In the genomic region with DNA sequence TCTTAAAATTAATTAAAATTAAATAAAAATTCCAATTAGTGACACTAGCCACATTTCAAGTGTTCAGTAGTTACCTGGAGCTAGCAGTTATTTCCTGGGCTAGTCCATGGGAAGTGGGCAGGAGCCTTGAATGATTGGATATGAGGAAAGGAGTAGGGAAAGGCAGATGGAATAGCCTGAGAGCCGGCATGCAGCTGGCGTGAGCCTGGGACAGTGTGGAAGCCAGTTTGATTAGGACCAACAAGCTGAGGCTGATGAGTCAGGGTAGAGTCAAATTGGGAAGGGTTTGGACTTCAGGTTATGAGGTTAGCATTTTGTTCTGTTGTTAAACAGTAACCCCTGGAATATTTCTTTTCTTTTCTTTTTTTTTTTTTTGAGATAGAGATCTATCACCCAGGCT, we compare ENCODE assay signal across 21 cellular contexts. TPM values are rescaled to one million over a fixed set of nuclear protein-coding genes. Genes with fewer than 3 reads are reported as not detected.
DNase-seq lines count a peak whose midpoint lies in the region; ATAC-seq and TF ChIP-seq lines count a peak whose summit lies in the region.
"Had no signal": no experiment of that assay in that cellular context is flagged by ENCODE, and none has a peak within 500 bp of the region (broad histone marks: within the 10 kb centered on the region; RNA-seq: fewer than 3 reads in every experiment).

No MANE protein-coding gene starts in this region.

- H3K27ac ChIP-seq in mesendoderm (ENCODE audit: low read depth, low read length) = no peak overlapping the region
- H3K27ac ChIP-seq: right lobe of liver, suprapubic skin had no signal

- no peak overlapping the region for H3K56ac ChIP-seq in mesendoderm (ENCODE audit: low read length)

- peaks cover 3% of the 10 kb centered on the region for H3K27me3 Mint-ChIP-seq in HFFc6 (ENCODE audit: insufficient read depth)
- H3K27me3 Mint-ChIP-seq in endothelial cell (ENCODE audit: unreplicated experiment) = peaks cover 4% of the 10 kb centered on the region
- H3K27me3 Mint-ChIP-seq: T-helper 17 cell had no signal

- H3K9ac ChIP-seq in mesendoderm (ENCODE audit: low read length) = no peak overlapping the region

- ATAC-seq in left colon = peak; percentile 7
- ATAC-seq in GM21737 (IDR thresholded peaks at IDR 0.05; ENCODE audit: unreplicated experiment) = no peak
- ATAC-seq: T-helper 17 cell had no signal

- H3K9me3 Mint-ChIP-seq in HFFc6 (no peaks in the 10 kb centered on the region), endothelial cell (ENCODE audit: unreplicated experiment) (no peaks in the 10 kb centered on the region)
- H3K9me3 Mint-ChIP-seq: activated T-helper 2 cell treated with anti-CD3 and anti-CD28 coated beads, Interferon-gamma antibody, Interleukin-2, Interleukin-4, amounts not matched to agents 10 μg/mL and 5 μg/mL and 100 μg/mL, durations not matched to agents 14 hours and 24 hours and 36 hours had no signal

- WGBS in mesendoderm (ENCODE audit: extremely low coverage, insufficient coverage, low lambda C conversion rate) = no CpG with 5 or more reads among the region's 2 CpGs

- H2BK15ac ChIP-seq in mesendoderm (replicated peaks; ENCODE audit: low read depth) = no peak overlapping the region

- no peak overlapping the region for H4K8ac ChIP-seq in mesendoderm (ENCODE audit: low read depth, low read length)

- H3K4me3 ChIP-seq in mesendoderm (ENCODE audit: low read length) = no peak overlapping the region
- H3K4me3 ChIP-seq: right lobe of liver, suprapubic skin had no signal

- H2BK120ac ChIP-seq in mesendoderm (ENCODE audit: low read depth, low read length) = no peak overlapping the region

- H3K36me3 Mint-ChIP-seq in HFFc6 (ENCODE audit: low read depth) (no peaks in the 10 kb centered on the region), endothelial cell (ENCODE audit: low read depth, unreplicated experiment) (no peaks in the 10 kb centered on the region)

- intact Hi-C loops in left colon (cut with DNase I, micrococcal nuclease) = no loop called here

- H3K4me1 ChIP-seq in mesendoderm (ENCODE audit: control insufficient read depth, low read depth, low read length) = no peaks in the 10 kb centered on the region

- H3K4me3 Mint-ChIP-seq in HFFc6 (no peak overlapping the region; the same call in 1 of the 2 replicates), endothelial cell (ENCODE audit: unreplicated experiment) (no peak overlapping the region)
- H3K4me3 Mint-ChIP-seq: T-helper 17 cell had no signal

- no peak overlapping the region for H3K18ac ChIP-seq in mesendoderm (ENCODE audit: low read length)

- no peak overlapping the region for H3K23ac ChIP-seq in mesendoderm (ENCODE audit: low read length)

- no peaks in the 10 kb centered on the region for H3K79me2 ChIP-seq in mesendoderm (ENCODE audit: control insufficient read depth, insufficient read depth, low read length)

- H4K5ac ChIP-seq in mesendoderm (ENCODE audit: low read length) = no peak overlapping the region

- no peaks in the 10 kb centered on the region for H3K79me1 ChIP-seq in mesendoderm (ENCODE audit: low read length)

- DNase-seq in AG08396 (ENCODE audit: low spot score) = peak; percentile 47
- peak; percentile 41 for DNase-seq in HFFc6
- no peak for DNase-seq in endothelial cell (ENCODE audit: low spot score)
- no peak for DNase-seq in left colon
- DNase-seq in mesendoderm = no peak
- no peak for DNase-seq in KG1 (lab: John Stamatoyannopoulos, UW)
- DNase-seq in GM19238 (ENCODE audit: insufficient read length, low spot score) = no peak
- DNase-seq: activated CD4-positive, CD25-positive, alpha-beta regulatory T cell; activated CD8-positive, alpha-beta memory T cell treated with anti-CD3 and anti-CD28 coated beads for 24 hours; Caco-2; central memory CD4-positive, alpha-beta T cell; effector memory CD4-positive, alpha-beta T cell; Karpas-422; NCI-H1436 treated with DMSO at 0.1 percent for 48 hours; NCI-H2227 treated with DMSO at 0.1 percent for 48 hours; right lobe of liver; stimulated activated CD4-positive, alpha-beta T cell treated with anti-CD3 and anti-CD28 coated beads, Interleukin-2, amount 100 ng/mL, for 48 hours; T-helper 17 cell had no signal

- H3K36me3 ChIP-seq in mesendoderm (ENCODE audit: control insufficient read depth, insufficient read depth, low read length) = no peaks in the 10 kb centered on the region
- H3K36me3 ChIP-seq: right lobe of liver, suprapubic skin had no signal

- H3K4ac ChIP-seq in mesendoderm (ENCODE audit: low read depth, low read length) = no peak overlapping the region

- no peaks in the 10 kb centered on the region for H3K27me3 ChIP-seq in mesendoderm (ENCODE audit: insufficient read depth, low read length, poor library complexity)
- H3K27me3 ChIP-seq: right lobe of liver, suprapubic skin had no signal

- H2AK5ac ChIP-seq in mesendoderm (ENCODE audit: low read length) = no peak overlapping the region

- no peak overlapping the region; the same call in 1 of the 2 replicates for H3K27ac Mint-ChIP-seq in HFFc6
- peak overlapping the region; percentile 52 for H3K27ac Mint-ChIP-seq in endothelial cell (ENCODE audit: unreplicated experiment)
- H3K27ac Mint-ChIP-seq: activated T-helper 2 cell treated with anti-CD3 and anti-CD28 coated beads, Interferon-gamma antibody, Interleukin-2, Interleukin-4, amounts not matched to agents 10 μg/mL and 5 μg/mL and 100 μg/mL, durations not matched to agents 14 hours and 24 hours and 36 hours; T-helper 17 cell had no signal

- H3K4me2 ChIP-seq in mesendoderm (ENCODE audit: low read length) = no peak overlapping the region

- peaks cover 36% of the 10 kb centered on the region for H3K4me1 Mint-ChIP-seq in HFFc6 (ENCODE audit: low read depth)
- peaks cover 32% of the 10 kb centered on the region for H3K4me1 Mint-ChIP-seq in endothelial cell (ENCODE audit: unreplicated experiment)
- H3K4me1 Mint-ChIP-seq: T-helper 17 cell had no signal

- TF ChIP-seq CTCF in HFFc6 (IDR thresholded peaks at IDR 0.05) = no peak
- no peak for TF ChIP-seq CTCF in endothelial cell (IDR thresholded peaks at IDR 0.05; ENCODE audit: unreplicated experiment)

- H2BK5ac ChIP-seq in mesendoderm (ENCODE audit: low read length) = no peak overlapping the region

RNA-seq across cellular contexts. Expression of gene GNA13, which starts 15.3 kb away (rescaled TPM):
- 10 to 100 TPM; 23.3 to 31.8 (median 27.9) TPM for total RNA-seq in HFFc6 (2021; fragmentation: NEBNext Ultra II Directional; extraction: Animal tissue kit (Norgen Biotek cat#: 25700))
- total RNA-seq in endothelial cell (ENCODE audit: unreplicated experiment) (70.0 TPM), left colon (10 to 100 TPM; 59.2 to 90.7 TPM)
- polyA plus RNA-seq in mesendoderm (2013, experiment 1 of 2) = 38.2 TPM
- polyA plus RNA-seq in mesendoderm (2013, experiment 2 of 2) = 37.3 TPM

Comparison
In these comparisons a context has a peak if more than half of its experiments do, and no peak if none do; other contexts are left out.
1. DNase-seq: peak in AG08396 (single experiment) and HFFc6 (single experiment); none in endothelial cell (single experiment), left colon (0 of 2), mesendoderm (single experiment), KG1 (single experiment) and GM19238 (single experiment).